Comparison of ENCODE assay signal across 22 cellular contexts in genomic region chr10:35516102-35516670, GRCh38.
DNase-seq lines count a peak whose midpoint lies in the region; ATAC-seq, FAIRE-seq and TF ChIP-seq lines count a peak whose summit lies in the region.
"Had no signal": no experiment of that assay in that cellular context is flagged by ENCODE, and none has a peak within 500 bp of the region (broad histone marks: within the 10 kb centered on the region; RNA-seq: fewer than 3 reads in every experiment).

No MANE protein-coding gene starts in this region.

- POLR2A ChIA-PET in HEK293 (lab: Yijun Ruan, JAX) = no interaction called here
- POLR2A ChIA-PET in activated CD4-positive, alpha-beta memory T cell treated with anti-CD3 and anti-CD28 coated beads, Interleukin-2, amount 10 ng/mL, durations not matched to agents 7 days and 5 days (lab: Charles Lee) = no interaction called here

- CTCF ChIA-PET in HEK293 (lab: Yijun Ruan, JAX) = no interaction called here
- CTCF ChIA-PET in activated CD4-positive, alpha-beta memory T cell treated with anti-CD3 and anti-CD28 coated beads, Interleukin-2, amount 10 ng/mL, durations not matched to agents 7 days and 5 days (lab: Charles Lee) = no interaction called here

- no peak overlapping the region for H3K4me3 Mint-ChIP-seq in activated CD4-positive, alpha-beta memory T cell treated with anti-CD3 and anti-CD28 coated beads, Interleukin-2, amount 10 ng/mL, durations not matched to agents 7 days and 5 days
- no peak overlapping the region for H3K4me3 Mint-ChIP-seq in stimulated activated naive B cell treated with anti-CD40 and anti-IgM and Interleukin-4, amounts not matched to agents 10 μg/mL and 1 μg/mL and 100 μg/mL, for 72 hours
- H3K4me3 Mint-ChIP-seq: CD4-positive, alpha-beta memory T cell; GM23338 had no signal

- DNase-seq in amniotic epithelial cell (ENCODE audit: low read depth) (peak; percentile 89), fibroblast of pulmonary artery (ENCODE audit: low read depth) (peak; percentile 46), small intestine (peak; percentile 39), NCI-H146 (lab: John Stamatoyannopoulos, UW) (no peak)
- DNase-seq in activated CD4-positive, alpha-beta memory T cell treated with anti-CD3 and anti-CD28 coated beads, Interleukin-2, amount 10 ng/mL, durations not matched to agents 7 days and 5 days = no peak
- DNase-seq in stimulated activated naive B cell treated with anti-CD40 and anti-IgM and Interleukin-4, amounts not matched to agents 10 μg/mL and 1 μg/mL and 100 μg/mL, for 72 hours = no peak
- DNase-seq: CD4-positive, alpha-beta memory T cell; DMS153; Karpas-422; MV-4-11; NCI-H1694 treated with DMSO at 0.1 percent for 48 hours; NCI-H2081 treated with DMSO at 0.1 percent for 48 hours; NCI-H2171 treated with DMSO at 0.1 percent for 48 hours; NCI-H524 treated with DMSO at 0.1 percent for 48 hours; NCI-H82 had no signal

- H3K4me3 ChIP-seq in HEK293 (ENCODE audit: low read depth, low read length) = no peak overlapping the region
- H3K4me3 ChIP-seq in fibroblast of pulmonary artery (replicated peaks; ENCODE audit: low read depth, low read length) = no peak overlapping the region
- no peak overlapping the region for H3K4me3 ChIP-seq in small intestine (ENCODE audit: low read depth in 1 of 2, low read length in 2 of 2)
- H3K4me3 ChIP-seq: GM23338, HAP-1, SJSA1 had no signal

- no peaks in the 10 kb centered on the region for H3K9me3 Mint-ChIP-seq in activated CD4-positive, alpha-beta memory T cell treated with anti-CD3 and anti-CD28 coated beads, Interleukin-2, amount 10 ng/mL, durations not matched to agents 7 days and 5 days
- peaks cover 7% of the 10 kb centered on the region in 2 donors for H3K9me3 Mint-ChIP-seq in stimulated activated naive B cell treated with anti-CD40 and anti-IgM and Interleukin-4, amounts not matched to agents 10 μg/mL and 1 μg/mL and 100 μg/mL, for 72 hours
- H3K9me3 Mint-ChIP-seq: CD4-positive, alpha-beta memory T cell; GM23338; IgD-negative memory B cell had no signal

- H3K27ac ChIP-seq in HEK293 (ENCODE audit: extremely low read depth, low read depth, low read length) (no peak overlapping the region), small intestine (ENCODE audit: low read depth in 1 of 2, low read length in 1 of 2) (no peak overlapping the region)
- H3K27ac ChIP-seq: SJSA1 had no signal

- no peak for FAIRE-seq in small intestine (lab: Jason Lieb, UNC)
- FAIRE-seq: GM12892, RCC 7860 had no signal

- no peaks in the 10 kb centered on the region for H3K27me3 Mint-ChIP-seq in activated CD4-positive, alpha-beta memory T cell treated with anti-CD3 and anti-CD28 coated beads, Interleukin-2, amount 10 ng/mL, durations not matched to agents 7 days and 5 days
- no peaks in the 10 kb centered on the region for H3K27me3 Mint-ChIP-seq in stimulated activated naive B cell treated with anti-CD40 and anti-IgM and Interleukin-4, amounts not matched to agents 10 μg/mL and 1 μg/mL and 100 μg/mL, for 72 hours
- H3K27me3 Mint-ChIP-seq: CD4-positive, alpha-beta memory T cell; IgD-negative memory B cell had no signal

- H3K9me3 ChIP-seq in HEK293 (ENCODE audit: control insufficient read depth, insufficient read depth, low read depth, low read length) (no peaks in the 10 kb centered on the region), small intestine (ENCODE audit: control insufficient read depth, low read depth) (no peaks in the 10 kb centered on the region)
- H3K9me3 ChIP-seq: HAP-1, SJSA1 had no signal

- H3K36me3 ChIP-seq in HEK293 (ENCODE audit: control insufficient read depth in 2 of 2, insufficient read depth in 1 of 2, low read length in 2 of 2) (no peaks in the 10 kb centered on the region), small intestine (ENCODE audit: control insufficient read depth in 2 of 2, insufficient read depth in 2 of 2, low read length in 2 of 2) (peaks cover 0 to 3% of the 10 kb centered on the region in 2 donors)
- H3K36me3 ChIP-seq: HAP-1, SJSA1 had no signal

- H3K27me3 ChIP-seq in small intestine (ENCODE audit: control insufficient read depth in 2 of 2, insufficient read depth in 2 of 2, low read length in 2 of 2) = no peaks in the 10 kb centered on the region
- H3K27me3 ChIP-seq: SJSA1 had no signal

- peaks cover 2% of the 10 kb centered on the region for H3K36me3 Mint-ChIP-seq in activated CD4-positive, alpha-beta memory T cell treated with anti-CD3 and anti-CD28 coated beads, Interleukin-2, amount 10 ng/mL, durations not matched to agents 7 days and 5 days (ENCODE audit: low read depth)
- H3K36me3 Mint-ChIP-seq in stimulated activated naive B cell treated with anti-CD40 and anti-IgM and Interleukin-4, amounts not matched to agents 10 μg/mL and 1 μg/mL and 100 μg/mL, for 72 hours = peaks cover 16 to 20% of the 10 kb centered on the region in 2 donors

- H3K4me1 ChIP-seq in HEK293 (ENCODE audit: control insufficient read depth, insufficient read depth, low read length) (no peaks in the 10 kb centered on the region), small intestine (ENCODE audit: control insufficient read depth in 2 of 2, insufficient read depth in 1 of 2, low read depth in 1 of 2, low read length in 1 of 2) (peaks cover 2 to 3% of the 10 kb centered on the region in 2 donors)
- H3K4me1 ChIP-seq: HAP-1, SJSA1 had no signal

- peaks cover 2% of the 10 kb centered on the region for H3K4me1 Mint-ChIP-seq in activated CD4-positive, alpha-beta memory T cell treated with anti-CD3 and anti-CD28 coated beads, Interleukin-2, amount 10 ng/mL, durations not matched to agents 7 days and 5 days
- H3K4me1 Mint-ChIP-seq in stimulated activated naive B cell treated with anti-CD40 and anti-IgM and Interleukin-4, amounts not matched to agents 10 μg/mL and 1 μg/mL and 100 μg/mL, for 72 hours = peaks cover 32 to 56% of the 10 kb centered on the region in 2 donors

- TF ChIP-seq CTCF in HEK293 (tag by site-specific recombination; IDR thresholded peaks at IDR 0.05) = no peak
- TF ChIP-seq CTCF in fibroblast of pulmonary artery (IDR thresholded peaks at IDR 0.05; ENCODE audit: low read length, missing control alignments) = no peak

- ATAC-seq in stimulated activated naive B cell treated with anti-CD40 and anti-IgM and Interleukin-4, amounts not matched to agents 10 μg/mL and 1 μg/mL and 100 μg/mL, for 72 hours (replicated peaks) = no peak
- ATAC-seq: GM23338 had no signal

- 53 to 72% (median 65%) methylated on average over 2 of the region's 2 CpGs for WGBS in small intestine, 3 donors

- no peak overlapping the region for H3K27ac Mint-ChIP-seq in activated CD4-positive, alpha-beta memory T cell treated with anti-CD3 and anti-CD28 coated beads, Interleukin-2, amount 10 ng/mL, durations not matched to agents 7 days and 5 days
- H3K27ac Mint-ChIP-seq in stimulated activated naive B cell treated with anti-CD40 and anti-IgM and Interleukin-4, amounts not matched to agents 10 μg/mL and 1 μg/mL and 100 μg/mL, for 72 hours = no peak overlapping the region
- H3K27ac Mint-ChIP-seq: GM23338 had no signal

TF ChIP-seq in HEK293, 187 proteins besides CTCF, POLR2A, EP300 and RAD21:
- TF ChIP-seq ZNF362 (tag by site-specific recombination; IDR thresholded peaks at IDR 0.05) (peak; percentile 42; the same call in 1 of the 2 replicates), ZNF2 (tag by site-specific recombination; IDR thresholded peaks at IDR 0.05) (no peak)

Comparison
In these comparisons a context has a peak if more than half of its experiments do, and no peak if none do; other contexts are left out.
1. DNase-seq: peak in amniotic epithelial cell (single experiment), fibroblast of pulmonary artery (single experiment) and small intestine (single experiment); none in NCI-H146 (single experiment), activated CD4-positive, alpha-beta memory T cell treated with anti-CD3 and anti-CD28 coated beads, Interleukin-2, amount 10 ng/mL, durations not matched to agents 7 days and 5 days (single experiment) and stimulated activated naive B cell treated with anti-CD40 and anti-IgM and Interleukin-4, amounts not matched to agents 10 μg/mL and 1 μg/mL and 100 μg/mL, for 72 hours (single experiment).